ENCODE assay signal across 11 cellular contexts in the genomic region with DNA sequence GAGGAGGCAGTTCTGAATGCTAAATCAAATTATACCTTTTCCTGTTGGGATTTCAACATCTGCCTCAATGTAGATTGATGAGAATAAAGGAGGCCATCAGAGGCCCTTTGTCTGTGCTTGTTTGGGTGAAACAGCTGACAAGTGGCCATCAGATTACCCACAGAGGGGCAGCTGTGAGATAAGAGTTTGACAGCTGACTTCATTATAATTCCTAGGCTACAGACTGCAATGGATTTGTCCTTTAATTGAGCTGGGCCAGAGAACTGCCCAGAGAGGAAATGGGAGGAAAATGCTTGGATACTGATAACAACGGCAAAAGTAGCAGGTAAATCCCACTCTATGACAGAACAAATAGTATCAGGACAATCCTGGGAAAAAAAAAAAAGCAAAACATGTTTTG.
DNase-seq lines count a peak whose midpoint lies in the region; ATAC-seq and TF ChIP-seq lines count a peak whose summit lies in the region.
"Had no signal": no experiment of that assay in that cellular context is flagged by ENCODE, and none has a peak within 500 bp of the region (broad histone marks: within the 10 kb centered on the region; RNA-seq: fewer than 3 reads in every experiment).

No MANE protein-coding gene starts in this region.

- intact Hi-C loops in Caco-2 (cut with micrococcal nuclease; ENCODE audit: unreplicated experiment), result no loop called here

- H3K27ac Mint-ChIP-seq in Caco-2 (ENCODE audit: unreplicated experiment), result no peak overlapping the region

- no peak overlapping the region for H3K27ac ChIP-seq in iPS DF 6.9 (ENCODE audit: low read length)
- H3K27ac ChIP-seq: breast epithelium had no signal

- DNase-seq in BE2C (peak; percentile 72), NCI-H1105 treated with DMSO at 0.1 percent for 48 hours (lab: John Stamatoyannopoulos, UW) (peak; percentile 67), SHP77 treated with DMSO at 0.1 percent for 48 hours (lab: John Stamatoyannopoulos, UW) (peak; percentile 17), iPS DF 6.9 (ENCODE audit: low read depth, low spot score) (peak; percentile 13), NCI-H1694 (lab: John Stamatoyannopoulos, UW) (no peak), Caco-2 (no peak)
- DNase-seq: activated naive CD4-positive, alpha-beta T cell treated with anti-CD3 and anti-CD28 coated beads, Interleukin-2, amount 50 U/mL, for 16 hours; effector CD4-positive, alpha-beta T cell had no signal

- TF ChIP-seq CTCF in BE2C (IDR thresholded peaks at IDR 0.05; ENCODE audit: low read depth, low read length) (no peak), Caco-2 (IDR thresholded peaks at IDR 0.05; ENCODE audit: insufficient read depth in 1 of 2, low read depth in 1 of 2, low read length in 1 of 2, severe bottlenecking in 1 of 2, unreplicated experiment in 1 of 2) (no peak)

- H3K9me3 ChIP-seq in BE2C (no peaks in the 10 kb centered on the region), iPS DF 6.9 (ENCODE audit: control insufficient read depth, insufficient read depth, low read length) (no peaks in the 10 kb centered on the region), Caco-2 (peaks cover 5% of the 10 kb centered on the region; the same call in 1 of the 2 replicates)

- H3K4me1 Mint-ChIP-seq in Caco-2 (ENCODE audit: low read depth, unreplicated experiment), result no peaks in the 10 kb centered on the region

- H3K36me3 Mint-ChIP-seq in Caco-2 (ENCODE audit: insufficient read depth, unreplicated experiment), result no peaks in the 10 kb centered on the region

- H3K27me3 ChIP-seq in BE2C, result no peaks in the 10 kb centered on the region
- H3K27me3 ChIP-seq in iPS DF 6.9 (ENCODE audit: control insufficient read depth, insufficient read depth, low read length), result no peaks in the 10 kb centered on the region
- no peaks in the 10 kb centered on the region for H3K27me3 ChIP-seq in Caco-2 (replicated peaks; ENCODE audit: control insufficient read depth, insufficient read depth, low read length)
- H3K27me3 ChIP-seq: breast epithelium had no signal

- H3K4me3 ChIP-seq in BE2C (ENCODE audit: low read depth, low read length) (no peak overlapping the region), iPS DF 6.9 (ENCODE audit: low read length) (no peak overlapping the region), Caco-2 (ENCODE audit: low read depth, low read length) (no peak overlapping the region)
- H3K4me3 ChIP-seq: breast epithelium had no signal

- H3K27me3 Mint-ChIP-seq in Caco-2 (ENCODE audit: insufficient read depth, unreplicated experiment), result no peaks in the 10 kb centered on the region

- H3K4me1 ChIP-seq in BE2C, result peaks cover 11% of the 10 kb centered on the region
- H3K4me1 ChIP-seq in iPS DF 6.9 (ENCODE audit: control insufficient read depth, insufficient read depth, low read length), result no peaks in the 10 kb centered on the region
- H3K4me1 ChIP-seq in Caco-2, result 0 out of 2 replicates have a peak, but pooled peaks cover 3% of the 10 kb centered on the region
- H3K4me1 ChIP-seq: breast epithelium had no signal

- H3K36me3 ChIP-seq in BE2C (no peaks in the 10 kb centered on the region), iPS DF 6.9 (ENCODE audit: control insufficient read depth, insufficient read depth, low read length) (no peaks in the 10 kb centered on the region), Caco-2 (ENCODE audit: control insufficient read depth, insufficient read depth, low read length) (no peaks in the 10 kb centered on the region)

- no TSS peak for BruUV-seq in Caco-2 (replicated peaks; lab: Mats Ljungman, UMichigan)

- no CpG with 5 or more reads among the region's 1 CpG for WGBS in iPS DF 6.9 (ENCODE audit: insufficient coverage, insufficient read length)

- no peak for ATAC-seq in GM19397 (IDR thresholded peaks at IDR 0.05; ENCODE audit: unreplicated experiment)
- no peak for ATAC-seq in HG03139 (IDR thresholded peaks at IDR 0.05; ENCODE audit: unreplicated experiment)

- POLR2A ChIA-PET in Caco-2 (lab: Charles Lee), result no interaction called here

- peaks cover 7% of the 10 kb centered on the region for H3K9me3 Mint-ChIP-seq in Caco-2 (ENCODE audit: unreplicated experiment)

- no peak overlapping the region for H3K4me3 Mint-ChIP-seq in Caco-2 (ENCODE audit: unreplicated experiment)

- CTCF ChIA-PET in Caco-2 (lab: Charles Lee), result no interaction called here

Comparison
In these comparisons a context has a peak if more than half of its experiments do, and no peak if none do; other contexts are left out.
1. DNase-seq: peak in BE2C (single experiment), NCI-H1105 treated with DMSO at 0.1 percent for 48 hours (single experiment), SHP77 treated with DMSO at 0.1 percent for 48 hours (single experiment) and iPS DF 6.9 (single experiment); none in NCI-H1694 (single experiment) and Caco-2 (0 of 2).